Comparison of ENCODE assay signal across 8 cellular contexts in the genomic region with DNA sequence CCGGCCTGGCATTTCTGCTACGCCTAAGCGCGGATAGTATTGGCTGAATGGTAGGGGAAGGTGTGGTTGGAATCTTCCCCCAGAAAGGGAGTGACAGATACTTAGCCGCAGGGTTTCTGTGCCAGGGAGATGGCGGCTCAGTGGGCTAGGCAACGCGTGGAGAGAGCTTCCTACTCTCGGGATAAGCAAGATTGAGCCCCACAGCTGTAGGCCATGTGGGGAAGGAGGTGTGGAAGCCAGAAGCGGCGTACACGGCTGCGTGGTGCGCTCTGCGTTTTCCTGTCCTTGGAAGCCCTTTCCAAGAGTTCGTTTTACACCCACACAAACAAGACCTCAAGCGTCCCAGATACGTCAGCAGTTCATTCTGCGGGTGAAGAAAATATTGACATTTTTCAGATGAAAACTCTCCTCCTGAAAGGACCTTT. TPM values are rescaled to one million over a fixed set of nuclear protein-coding genes. Genes with fewer than 3 reads are reported as not detected.
DNase-seq lines count a peak whose midpoint lies in the region; ATAC-seq and TF ChIP-seq lines count a peak whose summit lies in the region.

No MANE protein-coding gene starts in this region.

- no peak overlapping the region for H3K27ac Mint-ChIP-seq in osteocyte (ENCODE audit: unreplicated experiment)

- TF ChIP-seq CTCF in PC-3 (conservative IDR thresholded peaks at IDR 0.05; ENCODE audit: low read depth, low read length) (no peak), osteocyte (IDR thresholded peaks at IDR 0.05) (no peak)

- peak overlapping the region; percentile 80 for H3K27ac ChIP-seq in PC-3 (ENCODE audit: low read length)

- peak overlapping the region; percentile 97 for H3K4me2 ChIP-seq in PC-3 (ENCODE audit: low read length)

- no peaks in the 10 kb centered on the region for H3K27me3 ChIP-seq in PC-3 (ENCODE audit: low read length)

- peak overlapping the region; percentile 79 for H2AFZ ChIP-seq in PC-3 (ENCODE audit: low read length)

- peak; percentile 68 for DNase-seq in AG08396 (ENCODE audit: low spot score)
- DNase-seq in PC-3, result peak; percentile 81
- peak; percentile 77 for DNase-seq in activated effector memory CD4-positive, alpha-beta T cell treated with anti-CD3 and anti-CD28 coated beads, Interleukin-2, amount 50 U/mL, for 16 hours
- peak; percentile 49 for DNase-seq in glomerular visceral epithelial cell (ENCODE audit: extremely low spot score)
- DNase-seq in osteocyte (ENCODE audit: extremely low spot score, unreplicated experiment), result no peak
- no peak for DNase-seq in NCI-H446 (lab: John Stamatoyannopoulos, UW)

- H3K4me1 ChIP-seq in PC-3 (ENCODE audit: insufficient read depth, low read length), result peaks cover 33% of the 10 kb centered on the region

- no peaks in the 10 kb centered on the region for H3K9me3 ChIP-seq in PC-3 (ENCODE audit: low read length)

- ATAC-seq in GM18870 (IDR thresholded peaks at IDR 0.05; ENCODE audit: unreplicated experiment), result peak; percentile 29
- ATAC-seq in HG03139 (IDR thresholded peaks at IDR 0.05; ENCODE audit: unreplicated experiment), result peak; percentile 12
- peak; percentile 67 for ATAC-seq in PC-3

- intact Hi-C loops in PC-3 (cut with micrococcal nuclease), result loop anchor here (5.0 kb wide), 1 partner anchor 82 kb away; no protein-coding TSS in a partner anchor

- POLR2A ChIA-PET in PC-3 (lab: Charles Lee; ENCODE audit: unreplicated experiment), result interaction anchor here (0.6 to 1.1 kb wide), 2 partner anchors 18 to 63 kb away, joined by 3 to 4 read pairs; no protein-coding TSS in a partner anchor

- H4K20me1 ChIP-seq in PC-3 (ENCODE audit: low read length), result peaks cover 13% of the 10 kb centered on the region

- no peaks in the 10 kb centered on the region for H3K36me3 ChIP-seq in PC-3 (ENCODE audit: low read depth, low read length)

- peaks cover 15% of the 10 kb centered on the region for H3K4me1 Mint-ChIP-seq in osteocyte (ENCODE audit: unreplicated experiment)

- no peaks in the 10 kb centered on the region for H3K36me3 Mint-ChIP-seq in osteocyte (ENCODE audit: unreplicated experiment)

- H3K4me3 ChIP-seq in PC-3 (ENCODE audit: low read length), result peak overlapping the region; percentile 91

- CTCF ChIA-PET in PC-3 (lab: Charles Lee), result no interaction called here

- TSS peak; percentile 79 for BruUV-seq in PC-3 (replicated peaks; lab: Mats Ljungman, UMichigan)

- H3K27me3 Mint-ChIP-seq in osteocyte (ENCODE audit: unreplicated experiment), result peaks cover 58% of the 10 kb centered on the region

- H3K9me2 ChIP-seq in PC-3 (replicated peaks; ENCODE audit: low read length), result no peaks in the 10 kb centered on the region

- peak overlapping the region; percentile 83 for H3K9ac ChIP-seq in PC-3 (ENCODE audit: low read length)

- H3K9me3 Mint-ChIP-seq in osteocyte (ENCODE audit: unreplicated experiment), result no peaks in the 10 kb centered on the region

- no peaks in the 10 kb centered on the region for H3F3A ChIP-seq in PC-3 (ENCODE audit: low read length, unreplicated experiment)

- H3K4me3 Mint-ChIP-seq in osteocyte (ENCODE audit: unreplicated experiment), result peak overlapping the region; percentile 81

- H3K79me2 ChIP-seq in PC-3 (ENCODE audit: low read length), result peaks cover 45% of the 10 kb centered on the region

RNA-seq across cellular contexts. Expression of a gene that starts 0.4 kb away (rescaled TPM):
- 22.5 and 34.2 TPM in 2 replicates for total RNA-seq in PC-3 (2014; rRNA removed)
- total RNA-seq in osteocyte, result not detected in 2 replicates

RNA-seq across cellular contexts. Expression of a gene that starts 50.6 kb away (rescaled TPM):
- total RNA-seq in PC-3 (2014; rRNA removed) (2.6 and 10.3 TPM in 2 replicates), osteocyte (18.4 and 19.7 TPM in 2 replicates)

Comparison
In these comparisons a context has a peak if more than half of its experiments do, and no peak if none do; other contexts are left out.
1. DNase-seq: peak in AG08396 (single experiment), PC-3 (single experiment), activated effector memory CD4-positive, alpha-beta T cell treated with anti-CD3 and anti-CD28 coated beads, Interleukin-2, amount 50 U/mL, for 16 hours (single experiment) and glomerular visceral epithelial cell (single experiment); none in osteocyte (single experiment) and NCI-H446 (0 of 2).
2. ATAC-seq: peak in every context shown above with its lines; median percentile 67 in PC-3; 29 in GM18870; 12 in HG03139.
3. RNA of a gene that starts 0.4 kb away (total RNA-seq): 22.5 to 34.2 TPM in PC-3; not detected in osteocyte; every median in the first group is over 10 times any median in the second.